Comparison of ENCODE assay signal across 23 cellular contexts in genomic region chr13:79883216-79883615, GRCh38.
DNase-seq lines count a peak whose midpoint lies in the region; ATAC-seq and TF ChIP-seq lines count a peak whose summit lies in the region.
"Had no signal": no experiment of that assay in that cellular context is flagged by ENCODE, and none has a peak within 500 bp of the region (broad histone marks: within the 10 kb centered on the region; RNA-seq: fewer than 3 reads in every experiment).

No MANE protein-coding gene starts in this region.

- no peaks in the 10 kb centered on the region for H3K4me1 ChIP-seq in OCI-LY3 (ENCODE audit: low read length)
- peaks cover 15% of the 10 kb centered on the region for H3K4me1 ChIP-seq in neural progenitor cell
- H3K4me1 ChIP-seq: A549, BE2C had no signal

- no peak for TF ChIP-seq CTCF in OCI-LY3 (IDR thresholded peaks at IDR 0.05; ENCODE audit: low read depth, low read length)
- no peak for TF ChIP-seq CTCF in fibroblast of the aortic adventitia (IDR thresholded peaks at IDR 0.05; ENCODE audit: insufficient read depth, low read length)
- TF ChIP-seq CTCF in neural progenitor cell (IDR thresholded peaks at IDR 0.05): no peak

- 0 out of 2 replicates have a peak overlapping the region, but pooled peaks have one; percentile 2 for H2AFZ ChIP-seq in OCI-LY3 (ENCODE audit: low read depth, low read length)
- no peak overlapping the region for H2AFZ ChIP-seq in neural progenitor cell (replicated peaks)

- H3K27me3 ChIP-seq in OCI-LY3 (ENCODE audit: low read depth, low read length) (no peaks in the 10 kb centered on the region), neural progenitor cell (no peaks in the 10 kb centered on the region)
- H3K27me3 ChIP-seq: BE2C; BLaER1 treated with 17β-estradiol and CSF1 and Interleukin-3, amounts not matched to agents 10 nM and 100 nM had no signal

- H3K36me3 ChIP-seq in OCI-LY3 (replicated peaks; ENCODE audit: low read depth, low read length) (no peaks in the 10 kb centered on the region), neural progenitor cell (no peaks in the 10 kb centered on the region)
- H3K36me3 ChIP-seq: BE2C; BLaER1 treated with 17β-estradiol and CSF1 and Interleukin-3, amounts not matched to agents 10 nM and 100 nM had no signal

- ATAC-seq in HG02759 (IDR thresholded peaks at IDR 0.05; ENCODE audit: unreplicated experiment): no peak
- ATAC-seq: A549, GM23338, HCT116 had no signal

- H3K27me3 Mint-ChIP-seq in neural progenitor cell (ENCODE audit: insufficient read depth, low read depth): peaks cover 14% of the 10 kb centered on the region
- H3K27me3 Mint-ChIP-seq: CD4-positive, alpha-beta T cell; CD8-positive, alpha-beta memory T cell had no signal

- peaks cover 34% of the 10 kb centered on the region for H3K9me3 Mint-ChIP-seq in neural progenitor cell
- H3K9me3 Mint-ChIP-seq: CD4-positive, alpha-beta T cell; GM23338; H9 had no signal

- no peaks in the 10 kb centered on the region for H3F3A ChIP-seq in neural progenitor cell (ENCODE audit: low read depth)

- H3K9me3 ChIP-seq in OCI-LY3 (ENCODE audit: insufficient read depth, low read length) (no peaks in the 10 kb centered on the region), neural progenitor cell (ENCODE audit: low read depth) (no peaks in the 10 kb centered on the region)
- H3K9me3 ChIP-seq: A549, BE2C had no signal

- no peaks in the 10 kb centered on the region for H3K79me2 ChIP-seq in OCI-LY3 (ENCODE audit: low read length)
- no peaks in the 10 kb centered on the region for H3K79me2 ChIP-seq in neural progenitor cell (ENCODE audit: low read depth)

- no peak overlapping the region for H3K27ac ChIP-seq in OCI-LY3 (ENCODE audit: low read length)
- no peak overlapping the region for H3K27ac ChIP-seq in neural progenitor cell
- H3K27ac ChIP-seq: A549; BLaER1 treated with 17β-estradiol and CSF1 and Interleukin-3, amounts not matched to agents 10 nM and 100 nM had no signal

- H3K4me3 ChIP-seq in OCI-LY3 (ENCODE audit: low read length): no peak overlapping the region
- no peak overlapping the region for H3K4me3 ChIP-seq in fibroblast of the aortic adventitia (ENCODE audit: low read depth, low read length)
- H3K4me3 ChIP-seq in neural progenitor cell: no peak overlapping the region
- H3K4me3 ChIP-seq: A549; BLaER1 treated with 17β-estradiol and CSF1 and Interleukin-3, amounts not matched to agents 10 nM and 100 nM; GM23338 had no signal

- H3K9ac ChIP-seq in OCI-LY3 (ENCODE audit: low read length) (no peak overlapping the region), neural progenitor cell (no peak overlapping the region)
- H3K9ac ChIP-seq: BLaER1 treated with 17β-estradiol and CSF1 and Interleukin-3, amounts not matched to agents 10 nM and 100 nM had no signal

- peak overlapping the region; percentile 98 for H3K27ac Mint-ChIP-seq in neural progenitor cell
- H3K27ac Mint-ChIP-seq: CD14-positive monocyte; CD4-positive, alpha-beta T cell; CD8-positive, alpha-beta memory T cell; GM23338; H9 had no signal

- DNase-seq in fibroblast of the aortic adventitia (ENCODE audit: low read depth) (peak; percentile 6), neural progenitor cell (ENCODE audit: low spot score) (no peak), germinal center (ENCODE audit: low spot score) (no peak)
- DNase-seq in stimulated activated CD4-positive, alpha-beta T cell treated with anti-CD3 and anti-CD28 coated beads, Interleukin-4, amount 100 ng/mL, for 1 hour: no peak
- DNase-seq: 8988T; ACHN; AML-193; Calu3; CD4-positive, alpha-beta T cell; CD8-positive, alpha-beta memory T cell; COR-L47; DMS53; DMS79 treated with DMSO at 0.1 percent for 48 hours; GF-D8; H9 had no signal

- H3K36me3 Mint-ChIP-seq in neural progenitor cell: peaks cover 16% of the 10 kb centered on the region
- H3K36me3 Mint-ChIP-seq: CD8-positive, alpha-beta memory T cell had no signal

- peaks cover 39% of the 10 kb centered on the region for H3K4me1 Mint-ChIP-seq in neural progenitor cell
- H3K4me1 Mint-ChIP-seq: CD8-positive, alpha-beta memory T cell had no signal

- no peak overlapping the region for H3K4me2 ChIP-seq in OCI-LY3 (ENCODE audit: low read length)
- H3K4me2 ChIP-seq in neural progenitor cell: no peak overlapping the region
- H3K4me2 ChIP-seq: A549; BLaER1 treated with 17β-estradiol and CSF1 and Interleukin-3, amounts not matched to agents 10 nM and 100 nM; GM23338 had no signal

- H3K4me3 Mint-ChIP-seq in neural progenitor cell: no peak overlapping the region
- H3K4me3 Mint-ChIP-seq: CD14-positive monocyte; CD4-positive, alpha-beta T cell; CD8-positive, alpha-beta memory T cell; GM23338; H9 had no signal

- H4K20me1 ChIP-seq in OCI-LY3 (ENCODE audit: insufficient read depth, low read length) (no peaks in the 10 kb centered on the region), neural progenitor cell (ENCODE audit: low read depth) (no peaks in the 10 kb centered on the region)
- H4K20me1 ChIP-seq: BLaER1 treated with 17β-estradiol and CSF1 and Interleukin-3, amounts not matched to agents 10 nM and 100 nM had no signal
